In genomic region chr22:38154563-38154915, GRCh38 we compare ENCODE assay signal across 1 cellular context.
A peak's percentile ranks its signal among the peaks of the same experiment; 100 is the strongest.
TF ChIP-seq lines count a peak whose summit lies in the region.

No MANE protein-coding gene starts in this region.

TF ChIP-seq in A549, 52 proteins besides CTCF, POLR2A, EP300 and RAD21:
- TF ChIP-seq SMC3 (IDR thresholded peaks at IDR 0.05), result 0 out of 3 replicates have a peak, but pooled peaks have one; percentile 6
